In the genomic region with DNA sequence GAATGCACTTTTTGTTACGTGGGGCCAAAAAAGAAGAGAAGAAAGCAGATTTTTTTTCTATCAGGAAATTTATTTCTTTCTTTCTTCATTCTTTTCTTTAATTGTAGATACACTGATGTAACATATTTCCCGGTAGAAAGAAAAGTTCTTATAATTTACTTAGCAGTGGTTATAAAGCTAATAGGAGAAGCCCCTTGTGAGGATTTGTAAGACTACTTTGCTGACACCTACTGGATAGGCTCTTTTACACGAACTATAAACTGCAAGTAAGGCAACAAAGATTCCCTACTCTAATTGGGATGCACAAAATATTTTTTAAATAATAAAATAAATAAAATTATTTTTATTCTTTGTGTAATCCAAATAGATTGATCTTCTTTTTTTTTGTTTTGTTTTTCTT, we compare ENCODE assay signal across 13 cellular contexts.
DNase-seq lines count a peak whose midpoint lies in the region; ATAC-seq and TF ChIP-seq lines count a peak whose summit lies in the region.
"Had no signal": no experiment of that assay in that cellular context is flagged by ENCODE, and none has a peak within 500 bp of the region (broad histone marks: within the 10 kb centered on the region; RNA-seq: fewer than 3 reads in every experiment).

No MANE protein-coding gene starts in this region.

- no peaks in the 10 kb centered on the region for H3K9me3 ChIP-seq in breast epithelium
- H3K9me3 ChIP-seq in RWPE2 (ENCODE audit: severe bottlenecking): no peaks in the 10 kb centered on the region
- H3K9me3 ChIP-seq in BE2C: no peaks in the 10 kb centered on the region

- CTCF ChIA-PET in MCF 10A (lab: Yijun Ruan, JAX): interaction anchor here (0.7 to 1.2 kb wide), 6 partner anchors 56 to 181 kb away, joined by 3 to 4 read pairs (median 3); no protein-coding TSS in a partner anchor

- H3K9me3 Mint-ChIP-seq in MCF 10A (ENCODE audit: unreplicated experiment): no peaks in the 10 kb centered on the region

- intact Hi-C loops in MCF 10A (cut with micrococcal nuclease) (loop anchor here (10.0 kb wide), 1 partner anchor 185 kb away; no protein-coding TSS in a partner anchor), breast epithelium (cut with DNase I; ENCODE audit: low total_unique reads) (no loop called here)

- peak; percentile 27 for DNase-seq in MCF 10A (ENCODE audit: unreplicated experiment)
- no peak for DNase-seq in breast epithelium (ENCODE audit: low spot score in 2 of 2)
- no peak for DNase-seq in RWPE2 (ENCODE audit: low spot score)
- peak; percentile 0 for DNase-seq in fibroblast of pulmonary artery (ENCODE audit: low read depth)
- no peak for DNase-seq in HuH-7 (ENCODE audit: low spot score)
- DNase-seq in DMS79 treated with DMSO at 0.1 percent for 48 hours (lab: John Stamatoyannopoulos, UW): no peak
- no peak for DNase-seq in BE2C
- DNase-seq: C1 segment of cervical spinal cord, head of caudate nucleus, NCI-H2171 had no signal

- H3K4me1 ChIP-seq in breast epithelium (no peaks in the 10 kb centered on the region), RWPE2 (ENCODE audit: insufficient read depth, poor library complexity, severe bottlenecking) (peaks cover 40% of the 10 kb centered on the region), BE2C (no peaks in the 10 kb centered on the region)

- ATAC-seq in RWPE2 (ENCODE audit: low read depth) (no peak), HG02610 (IDR thresholded peaks at IDR 0.05; ENCODE audit: unreplicated experiment) (no peak)
- ATAC-seq: stimulated activated effector memory CD8-positive, alpha-beta T cell treated with anti-CD3 and anti-CD28 coated beads, Interleukin-12 subunit alpha, Interleukin-12 subunit beta, amount 100 ng/mL, for 72 hours had no signal

- TF ChIP-seq POLR2A in breast epithelium (IDR thresholded peaks at IDR 0.05): no peak

- no peaks in the 10 kb centered on the region for H3K27me3 ChIP-seq in breast epithelium
- H3K27me3 ChIP-seq in RWPE2 (ENCODE audit: insufficient read depth, poor library complexity, severe bottlenecking): no peaks in the 10 kb centered on the region
- H3K27me3 ChIP-seq in BE2C: no peaks in the 10 kb centered on the region

- POLR2A ChIA-PET in MCF 10A (lab: Yijun Ruan, JAX): no interaction called here

- no peaks in the 10 kb centered on the region for H3K27me3 Mint-ChIP-seq in MCF 10A (ENCODE audit: insufficient read depth, unreplicated experiment)
- H3K27me3 Mint-ChIP-seq: central memory CD8-positive, alpha-beta T cell had no signal

- no peaks in the 10 kb centered on the region for H3K36me3 ChIP-seq in breast epithelium
- no peaks in the 10 kb centered on the region for H3K36me3 ChIP-seq in RWPE2 (ENCODE audit: low read depth)
- H3K36me3 ChIP-seq in BE2C: no peaks in the 10 kb centered on the region

- no peak overlapping the region for H3K27ac Mint-ChIP-seq in MCF 10A (ENCODE audit: low read depth, unreplicated experiment)
- H3K27ac Mint-ChIP-seq: stimulated activated effector memory CD8-positive, alpha-beta T cell treated with anti-CD3 and anti-CD28 coated beads, Interleukin-12 subunit alpha, Interleukin-12 subunit beta, amount 100 ng/mL, for 72 hours had no signal

- no peaks in the 10 kb centered on the region for H3K36me3 Mint-ChIP-seq in MCF 10A (ENCODE audit: insufficient read depth, unreplicated experiment)

- peaks cover 37% of the 10 kb centered on the region for H3K4me1 Mint-ChIP-seq in MCF 10A (ENCODE audit: insufficient read depth, unreplicated experiment)
- H3K4me1 Mint-ChIP-seq: central memory CD8-positive, alpha-beta T cell; stimulated activated effector memory CD8-positive, alpha-beta T cell treated with anti-CD3 and anti-CD28 coated beads, Interleukin-12 subunit alpha, Interleukin-12 subunit beta, amount 100 ng/mL, for 72 hours had no signal

- H3K27ac ChIP-seq in breast epithelium (no peak overlapping the region), RWPE2 (ENCODE audit: poor library complexity, severe bottlenecking) (peak overlapping the region; percentile 75)

- TF ChIP-seq CTCF in MCF 10A (IDR thresholded peaks at IDR 0.05; ENCODE audit: unreplicated experiment) (no peak), breast epithelium (IDR thresholded peaks at IDR 0.05) (no peak), RWPE2 (IDR thresholded peaks at IDR 0.05; ENCODE audit: poor library complexity, severe bottlenecking) (peak; percentile 74), fibroblast of pulmonary artery (IDR thresholded peaks at IDR 0.05; ENCODE audit: low read length, missing control alignments) (no peak), BE2C (IDR thresholded peaks at IDR 0.05; ENCODE audit: low read depth, low read length) (no peak)

- BruUV-seq in MCF 10A (replicated peaks; lab: Mats Ljungman, UMichigan): no TSS peak

- H3K4me3 ChIP-seq in breast epithelium (no peak overlapping the region), RWPE2 (ENCODE audit: severe bottlenecking) (no peak overlapping the region), fibroblast of pulmonary artery (replicated peaks; ENCODE audit: low read depth, low read length) (no peak overlapping the region), BE2C (ENCODE audit: low read depth, low read length) (no peak overlapping the region)

- H3K4me3 Mint-ChIP-seq in MCF 10A (ENCODE audit: unreplicated experiment): no peak overlapping the region
- H3K4me3 Mint-ChIP-seq: central memory CD8-positive, alpha-beta T cell; stimulated activated effector memory CD8-positive, alpha-beta T cell treated with anti-CD3 and anti-CD28 coated beads, Interleukin-12 subunit alpha, Interleukin-12 subunit beta, amount 100 ng/mL, for 72 hours had no signal

Comparison
In these comparisons a context has a peak if more than half of its experiments do, and no peak if none do; other contexts are left out.
1. DNase-seq: peak in MCF 10A (single experiment) and fibroblast of pulmonary artery (single experiment); none in breast epithelium (0 of 2), RWPE2 (single experiment), HuH-7 (single experiment), DMS79 treated with DMSO at 0.1 percent for 48 hours (single experiment) and BE2C (single experiment).